1 cellular context compared by ENCODE assay signal in genomic region chr17:82888583-82889495, GRCh38.
TF ChIP-seq lines count a peak whose summit lies in the region.

No MANE protein-coding gene starts in this region.

TF ChIP-seq in WTC11, 78 proteins besides CTCF, POLR2A, EP300 and RAD21 (continued from another document):
- TF ChIP-seq CREM (CRISPR knock-in tag; IDR thresholded peaks at IDR 0.05) = no peak
- TF ChIP-seq MLX (CRISPR knock-in tag; IDR thresholded peaks at IDR 0.05) = no peak
- TF ChIP-seq TCF7 (CRISPR knock-in tag; IDR thresholded peaks at IDR 0.05; ENCODE audit: low read depth) = no peak
TF ChIP-seq in WTC11: peak in this region for 0.
